Comparison of ENCODE assay signal across 25 cellular contexts in genomic region chr10:97136744-97137143, GRCh38. TPM values are rescaled to one million over a fixed set of nuclear protein-coding genes. Genes with fewer than 3 reads are reported as not detected.
"Had no signal": no experiment of that assay in that cellular context is flagged by ENCODE, and none has a peak within 500 bp of the region (broad histone marks: within the 10 kb centered on the region; RNA-seq: fewer than 3 reads in every experiment).

No MANE protein-coding gene starts in this region.

- DNase-seq: activated B cell treated with CpG ODN at 0.5 μM for 24 hours; activated CD4-positive, alpha-beta T cell treated with anti-CD3 and anti-CD28 coated beads for 36 hours; activated CD4-positive, alpha-beta T cell treated with anti-CD3 and anti-CD28 coated beads, Interleukin-2, amount 50 U/mL, for 48 hours; activated CD8-positive, alpha-beta memory T cell treated with anti-CD3 and anti-CD28 coated beads, Interleukin-2, amount 50 U/mL, for 48 hours; activated naive CD4-positive, alpha-beta T cell treated with Interleukin-2 at 50 U/mL for 16 hours; activated naive CD8-positive, alpha-beta T cell treated with anti-CD3 and anti-CD28 coated beads for 36 hours; activated T-cell treated with anti-CD3 and anti-CD28 coated beads, Interleukin-2, amount 50 U/mL, for 48 hours; colonic mucosa; esophagus squamous epithelium; gastrocnemius medialis; hippocampal formation; nucleus accumbens; right lobe of liver; stimulated activated CD4-positive, alpha-beta T cell treated with anti-CD3 and anti-CD28 coated beads, Interleukin-2, amount 100 ng/mL, for 24 hours; testis; trophoblast cell had no signal

- H3K9me3 Mint-ChIP-seq: activated B cell treated with CpG ODN at 0.5 μM for 24 hours; activated naive CD8-positive, alpha-beta T cell treated with anti-CD3 and anti-CD28 coated beads for 36 hours; central memory CD8-positive, alpha-beta T cell; memory B cell; natural killer cell treated with Interleukin-12 subunit alpha and Interleukin-12 subunit beta and Interleukin-15 and Interleukin-18, amount 100 ng/mL, for 72 hours; stimulated activated effector memory CD8-positive, alpha-beta T cell treated with anti-CD3 and anti-CD28 coated beads, Interleukin-12 subunit alpha, Interleukin-12 subunit beta, amount 100 ng/mL, for 72 hours had no signal

- H3K36me3 ChIP-seq: breast epithelium, colonic mucosa, esophagus squamous epithelium, gastrocnemius medialis, right lobe of liver, vagina had no signal

- H2AFZ ChIP-seq: parathyroid adenoma had no signal

- ATAC-seq: activated CD4-positive, alpha-beta T cell treated with anti-CD3 and anti-CD28 coated beads for 36 hours; gastrocnemius medialis; natural killer cell treated with Interleukin-12 subunit alpha and Interleukin-12 subunit beta and Interleukin-15 and Interleukin-18, amount 100 ng/mL, for 72 hours; right lobe of liver; stimulated activated effector memory CD8-positive, alpha-beta T cell treated with anti-CD3 and anti-CD28 coated beads, Interleukin-12 subunit alpha, Interleukin-12 subunit beta, amount 100 ng/mL, for 72 hours had no signal

- H3K4me3 Mint-ChIP-seq: activated B cell treated with CpG ODN at 0.5 μM for 24 hours; activated CD4-positive, alpha-beta T cell treated with anti-CD3 and anti-CD28 coated beads for 36 hours; activated naive CD8-positive, alpha-beta T cell treated with anti-CD3 and anti-CD28 coated beads for 36 hours; central memory CD8-positive, alpha-beta T cell; memory B cell; natural killer cell treated with Interleukin-12 subunit alpha and Interleukin-12 subunit beta and Interleukin-15 and Interleukin-18, amount 100 ng/mL, for 72 hours; stimulated activated effector memory CD8-positive, alpha-beta T cell treated with anti-CD3 and anti-CD28 coated beads, Interleukin-12 subunit alpha, Interleukin-12 subunit beta, amount 100 ng/mL, for 72 hours had no signal

- H3K9ac ChIP-seq: parathyroid adenoma had no signal

- H3K27me3 ChIP-seq: breast epithelium, colonic mucosa, right lobe of liver, testis had no signal

- H3K27ac ChIP-seq: breast epithelium, colonic mucosa, esophagus squamous epithelium, gastrocnemius medialis, parathyroid adenoma, right lobe of liver, skin epidermis, testis, vagina had no signal

- H3K36me3 Mint-ChIP-seq: activated naive CD8-positive, alpha-beta T cell treated with anti-CD3 and anti-CD28 coated beads for 36 hours; memory B cell; natural killer cell treated with Interleukin-12 subunit alpha and Interleukin-12 subunit beta and Interleukin-15 and Interleukin-18, amount 100 ng/mL, for 72 hours; stimulated activated effector memory CD8-positive, alpha-beta T cell treated with anti-CD3 and anti-CD28 coated beads, Interleukin-12 subunit alpha, Interleukin-12 subunit beta, amount 100 ng/mL, for 72 hours had no signal

- H3K79me2 ChIP-seq: parathyroid adenoma had no signal

- H3K27ac Mint-ChIP-seq: activated B cell treated with CpG ODN at 0.5 μM for 24 hours; activated CD4-positive, alpha-beta T cell treated with anti-CD3 and anti-CD28 coated beads for 36 hours; activated naive CD8-positive, alpha-beta T cell treated with anti-CD3 and anti-CD28 coated beads for 36 hours; memory B cell; natural killer cell treated with Interleukin-12 subunit alpha and Interleukin-12 subunit beta and Interleukin-15 and Interleukin-18, amount 100 ng/mL, for 72 hours; stimulated activated effector memory CD8-positive, alpha-beta T cell treated with anti-CD3 and anti-CD28 coated beads, Interleukin-12 subunit alpha, Interleukin-12 subunit beta, amount 100 ng/mL, for 72 hours had no signal

- H3K4me1 Mint-ChIP-seq: activated B cell treated with CpG ODN at 0.5 μM for 24 hours; activated CD4-positive, alpha-beta T cell treated with anti-CD3 and anti-CD28 coated beads for 36 hours; activated naive CD8-positive, alpha-beta T cell treated with anti-CD3 and anti-CD28 coated beads for 36 hours; central memory CD8-positive, alpha-beta T cell; memory B cell; stimulated activated effector memory CD8-positive, alpha-beta T cell treated with anti-CD3 and anti-CD28 coated beads, Interleukin-12 subunit alpha, Interleukin-12 subunit beta, amount 100 ng/mL, for 72 hours had no signal

- H3K9me3 ChIP-seq: breast epithelium, colonic mucosa, esophagus squamous epithelium, gastrocnemius medialis, right lobe of liver, testis, vagina had no signal

- H3K4me1 ChIP-seq: breast epithelium, colonic mucosa, esophagus squamous epithelium, gastrocnemius medialis, right lobe of liver, testis, vagina had no signal

- FAIRE-seq: astrocyte had no signal

- H3K4me3 ChIP-seq: breast epithelium, colonic mucosa, esophagus squamous epithelium, gastrocnemius medialis, right lobe of liver, skin epidermis, testis, vagina had no signal

RNA-seq across cellular contexts. Expression of gene SLIT1, which starts 49.0 kb away (rescaled TPM):
- total RNA-seq: esophagus squamous epithelium had no signal
